13 cellular contexts compared by ENCODE assay signal in genomic region chr2:233245406-233245805, GRCh38.
"Had no signal": no experiment of that assay in that cellular context is flagged by ENCODE, and none has a peak within 500 bp of the region (broad histone marks: within the 10 kb centered on the region; RNA-seq: fewer than 3 reads in every experiment).

No MANE protein-coding gene starts in this region.

- H3K27ac ChIP-seq: breast epithelium, testis had no signal

- H3K27me3 ChIP-seq: breast epithelium, testis had no signal

- H3K9me3 ChIP-seq: breast epithelium, mucosa of descending colon, testis had no signal

- H3K27ac Mint-ChIP-seq: activated naive CD4-positive, alpha-beta T cell treated with anti-CD3 and anti-CD28 coated beads, Interleukin-2, amount 10 ng/mL, durations not matched to agents 7 days and 5 days had no signal

- H3K27me3 Mint-ChIP-seq: activated naive CD4-positive, alpha-beta T cell treated with anti-CD3 and anti-CD28 coated beads, Interleukin-2, amount 10 ng/mL, durations not matched to agents 7 days and 5 days; activated T-helper 17 cell treated with anti-CD3 and anti-CD28 coated beads, Interleukin-2, amount 50 U/mL, for 72 hours; natural killer cell treated with Interleukin-12 subunit alpha and Interleukin-12 subunit beta and Interleukin-15 and Interleukin-18, amount 100 ng/mL, for 72 hours; stimulated activated naive CD8-positive, alpha-beta T cell treated with anti-CD3 and anti-CD28 coated beads, Interleukin-15, Interleukin-2, amounts not matched to agents 100 ng/mL and 50 ng/mL, for 24 hours had no signal

- H3K9me3 Mint-ChIP-seq: activated naive CD4-positive, alpha-beta T cell treated with anti-CD3 and anti-CD28 coated beads, Interleukin-2, amount 10 ng/mL, durations not matched to agents 7 days and 5 days; activated T-helper 17 cell treated with anti-CD3 and anti-CD28 coated beads, Interleukin-2, amount 50 U/mL, for 72 hours; natural killer cell treated with Interleukin-12 subunit alpha and Interleukin-12 subunit beta and Interleukin-15 and Interleukin-18, amount 100 ng/mL, for 72 hours; stimulated activated naive CD8-positive, alpha-beta T cell treated with anti-CD3 and anti-CD28 coated beads, Interleukin-15, Interleukin-2, amounts not matched to agents 100 ng/mL and 50 ng/mL, for 24 hours had no signal

- H3K36me3 ChIP-seq: breast epithelium had no signal

- ATAC-seq: activated T-helper 17 cell treated with anti-CD3 and anti-CD28 coated beads, Interleukin-2, amount 50 U/mL, for 72 hours; left cardiac atrium; mucosa of descending colon; natural killer cell treated with Interleukin-12 subunit alpha and Interleukin-12 subunit beta and Interleukin-15 and Interleukin-18, amount 100 ng/mL, for 72 hours had no signal

- H3K4me3 ChIP-seq: breast epithelium, mucosa of descending colon, testis had no signal

- H3K4me1 ChIP-seq: breast epithelium, testis had no signal

- DNase-seq: activated CD4-positive, alpha-beta T cell treated with anti-CD3 and anti-CD28 coated beads for 48 hours; activated naive CD4-positive, alpha-beta T cell treated with anti-CD3 and anti-CD28 coated beads, Interleukin-2, amount 10 ng/mL, durations not matched to agents 7 days and 5 days; anterior cingulate cortex; dermis blood vessel endothelial cell; glutamatergic neuron; left cardiac atrium; mucosa of descending colon; stimulated activated CD4-positive, alpha-beta T cell treated with anti-CD3 and anti-CD28 coated beads, Interleukin-2, amount 100 ng/mL, for 48 hours; testis had no signal

- H3K36me3 Mint-ChIP-seq: natural killer cell treated with Interleukin-12 subunit alpha and Interleukin-12 subunit beta and Interleukin-15 and Interleukin-18, amount 100 ng/mL, for 72 hours had no signal

- H3K4me3 Mint-ChIP-seq: activated naive CD4-positive, alpha-beta T cell treated with anti-CD3 and anti-CD28 coated beads, Interleukin-2, amount 10 ng/mL, durations not matched to agents 7 days and 5 days; activated T-helper 17 cell treated with anti-CD3 and anti-CD28 coated beads, Interleukin-2, amount 50 U/mL, for 72 hours; natural killer cell treated with Interleukin-12 subunit alpha and Interleukin-12 subunit beta and Interleukin-15 and Interleukin-18, amount 100 ng/mL, for 72 hours; stimulated activated naive CD8-positive, alpha-beta T cell treated with anti-CD3 and anti-CD28 coated beads, Interleukin-15, Interleukin-2, amounts not matched to agents 100 ng/mL and 50 ng/mL, for 24 hours had no signal
